Comparison of ENCODE assay signal across 34 cellular contexts in the genomic region with DNA sequence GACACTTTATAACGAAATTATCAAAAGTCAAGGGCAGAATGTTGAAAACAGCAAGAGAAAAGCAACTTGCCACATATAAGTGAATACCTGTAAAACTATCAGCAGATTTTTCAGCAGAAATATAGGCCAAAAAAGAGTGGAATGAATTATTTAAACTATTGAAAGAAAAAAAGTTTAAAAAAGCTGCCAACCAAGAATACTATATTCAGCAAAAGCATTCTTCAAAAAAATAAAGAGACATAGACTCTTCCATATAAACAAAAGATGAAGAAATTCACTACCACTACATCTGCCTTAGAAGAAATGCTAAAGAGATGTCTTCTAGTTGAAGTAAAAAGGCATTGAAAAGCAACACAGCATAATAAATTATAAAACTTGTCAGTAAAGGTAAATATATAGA.
"Had no signal": no experiment of that assay in that cellular context is flagged by ENCODE, and none has a peak within 500 bp of the region (broad histone marks: within the 10 kb centered on the region; RNA-seq: fewer than 3 reads in every experiment).

No MANE protein-coding gene starts in this region.

- H3K4me3 ChIP-seq: MG63 had no signal

- H3K36me3 ChIP-seq: MG63 had no signal

- DNase-seq: Karpas-422, Kasumi-1, MG63, MM.1S, MV-4-11, NCI-H1048, NCI-H1092, NCI-H1092 treated with DMSO at 0.1 percent for 48 hours, NCI-H1105, NCI-H1105 treated with DMSO at 0.1 percent for 48 hours, NCI-H1417, NCI-H1417 treated with DMSO at 0.1 percent for 48 hours, NCI-H1436, NCI-H1436 treated with DMSO at 0.1 percent for 48 hours, NCI-H146, NCI-H1694, NCI-H1694 treated with DMSO at 0.1 percent for 48 hours, NCI-H187, NCI-H187 treated with DMSO at 0.1 percent for 48 hours, NCI-H1930, NCI-H2029, NCI-H2029 treated with DMSO at 0.1 percent for 48 hours, NCI-H2081, NCI-H2081 treated with DMSO at 0.1 percent for 48 hours, NCI-H2107, NCI-H2171, NCI-H2171 treated with DMSO at 0.1 percent for 48 hours, NCI-H2227 treated with DMSO at 0.1 percent for 48 hours, NCI-H226, NCI-H345, NCI-H446, NCI-H446 treated with DMSO at 0.1 percent for 48 hours, NCI-H510A, NCI-H510A treated with DMSO at 0.1 percent for 48 hours had no signal
